9 cellular contexts compared by ENCODE assay signal in genomic region chr17:57463103-57463885, GRCh38.
A peak's percentile ranks its signal among the peaks of the same experiment; 100 is the strongest.
DNase-seq lines count a peak whose midpoint lies in the region; ATAC-seq and TF ChIP-seq lines count a peak whose summit lies in the region.
"Had no signal": no experiment of that assay in that cellular context is flagged by ENCODE, and none has a peak within 500 bp of the region (broad histone marks: within the 10 kb centered on the region; RNA-seq: fewer than 3 reads in every experiment).

No MANE protein-coding gene starts in this region.

- H3K4me3 ChIP-seq in osteoblast (ENCODE audit: insufficient read depth, low read length) = no peak overlapping the region

- no peak overlapping the region for H3K4me2 ChIP-seq in osteoblast (ENCODE audit: insufficient read depth, low read length)

- H3K27ac Mint-ChIP-seq in activated naive CD4-positive, alpha-beta T cell treated with anti-CD3 and anti-CD28 coated beads for 36 hours = peak overlapping the region; percentile 73

- TF ChIP-seq CTCF in osteoblast (IDR thresholded peaks at IDR 0.05; ENCODE audit: extremely low read depth, low read depth, low read length) = no peak

- peaks cover 59% of the 10 kb centered on the region for H3K4me1 Mint-ChIP-seq in activated naive CD4-positive, alpha-beta T cell treated with anti-CD3 and anti-CD28 coated beads for 36 hours (ENCODE audit: low read depth)

- no peak overlapping the region for H3K27ac ChIP-seq in osteoblast (ENCODE audit: low read depth, low read length)
- H3K27ac ChIP-seq: HL-60 had no signal

- H4K20me1 ChIP-seq in osteoblast (ENCODE audit: insufficient read depth, low read length) = no peaks in the 10 kb centered on the region

- no peaks in the 10 kb centered on the region for H3K9me3 Mint-ChIP-seq in activated naive CD4-positive, alpha-beta T cell treated with anti-CD3 and anti-CD28 coated beads for 36 hours

- in situ Hi-C loops in Caki2 (cut with HindIII; ENCODE audit: low pct_unique_long_range_greater_than_20kb, low sequenced_read_pairs) = no loop called here

- ATAC-seq in GM19468 (IDR thresholded peaks at IDR 0.05; ENCODE audit: extremely low read depth, unreplicated experiment) = peak; percentile 47
- peak; percentile 79 for ATAC-seq in HG03521 (IDR thresholded peaks at IDR 0.05; ENCODE audit: unreplicated experiment)

- H3K36me3 ChIP-seq in osteoblast (ENCODE audit: insufficient read depth, low read length) = no peaks in the 10 kb centered on the region

- DNase-seq in Caki2 (ENCODE audit: low read depth) (peak; percentile 82), osteoblast (ENCODE audit: insufficient read length, low spot score, missing footprints) (peak; percentile 89), NCI-H2171 treated with DMSO at 0.1 percent for 48 hours (lab: John Stamatoyannopoulos, UW) (no peak), NAMALWA (ENCODE audit: low spot score) (no peak), HuH-7 (ENCODE audit: low spot score) (no peak)
- DNase-seq in activated naive CD4-positive, alpha-beta T cell treated with anti-CD3 and anti-CD28 coated beads for 36 hours = peak; percentile 94

- peak overlapping the region; percentile 8 for H3K4me3 Mint-ChIP-seq in activated naive CD4-positive, alpha-beta T cell treated with anti-CD3 and anti-CD28 coated beads for 36 hours

- H3K79me2 ChIP-seq in osteoblast (ENCODE audit: insufficient read depth, low read length) = no peaks in the 10 kb centered on the region

- H3K27me3 ChIP-seq in osteoblast (ENCODE audit: insufficient read depth, low read length) = no peaks in the 10 kb centered on the region

- H2AFZ ChIP-seq in osteoblast (ENCODE audit: low read length) = no peak overlapping the region

- no peaks in the 10 kb centered on the region for H3K9me3 ChIP-seq in osteoblast (ENCODE audit: low read depth, low read length)

- CTCF ChIA-PET in activated naive CD4-positive, alpha-beta T cell treated with anti-CD3 and anti-CD28 coated beads for 36 hours (lab: Charles Lee) = no interaction called here

- H3K36me3 Mint-ChIP-seq in activated naive CD4-positive, alpha-beta T cell treated with anti-CD3 and anti-CD28 coated beads for 36 hours (ENCODE audit: low read depth) = no peaks in the 10 kb centered on the region

- H3K27me3 Mint-ChIP-seq in activated naive CD4-positive, alpha-beta T cell treated with anti-CD3 and anti-CD28 coated beads for 36 hours (ENCODE audit: low read depth) = no peaks in the 10 kb centered on the region

- intact Hi-C loops in activated naive CD4-positive, alpha-beta T cell treated with anti-CD3 and anti-CD28 coated beads for 36 hours (cut with micrococcal nuclease) = loop anchor here (1.0 to 10.0 kb wide), 5 partner anchors 22 to 872 kb away; partner anchors contain the start of gene MSI2

- H3K4me1 ChIP-seq in osteoblast (ENCODE audit: insufficient read depth, low read length) = peaks cover 12% of the 10 kb centered on the region

Comparison
In these comparisons a context has a peak if more than half of its experiments do, and no peak if none do; other contexts are left out.
1. DNase-seq: peak in Caki2 (single experiment), activated naive CD4-positive, alpha-beta T cell treated with anti-CD3 and anti-CD28 coated beads for 36 hours (single experiment) and osteoblast (single experiment); none in NCI-H2171 treated with DMSO at 0.1 percent for 48 hours (single experiment), NAMALWA (single experiment) and HuH-7 (single experiment).